Comparison of ENCODE assay signal across 15 cellular contexts in genomic region chr15:42215854-42216829, GRCh38. TPM values are rescaled to one million over a fixed set of nuclear protein-coding genes. Genes with fewer than 3 reads are reported as not detected.
DNase-seq lines count a peak whose midpoint lies in the region; ATAC-seq, FAIRE-seq and TF ChIP-seq lines count a peak whose summit lies in the region.
"Had no signal": no experiment of that assay in that cellular context is flagged by ENCODE, and none has a peak within 500 bp of the region (broad histone marks: within the 10 kb centered on the region; RNA-seq: fewer than 3 reads in every experiment).

No MANE protein-coding gene starts in this region.

- FAIRE-seq in GM12892 (lab: Jason Lieb, UNC) = peak; percentile 44
- FAIRE-seq: keratinocyte had no signal

- TF ChIP-seq CTCF in BE2C (IDR thresholded peaks at IDR 0.05; ENCODE audit: low read depth, low read length) (peak; percentile 15; the same call in 1 of the 2 replicates), lower leg skin (IDR thresholded peaks at IDR 0.05) (no peak)

- no peaks in the 10 kb centered on the region for H3K4me1 ChIP-seq in BE2C
- H3K4me1 ChIP-seq: uterus had no signal

- 0 out of 2 replicates have a peak overlapping the region, but pooled peaks have one; percentile 11 for H3K27ac ChIP-seq in SK-N-MC
- H3K27ac ChIP-seq: spleen, uterus had no signal

- H3K4me3 ChIP-seq in BE2C (ENCODE audit: low read depth, low read length) (no peak overlapping the region), SK-N-MC (no peak overlapping the region), MG63 (no peak overlapping the region), lower leg skin (ENCODE audit: low read depth, poor library complexity, severe bottlenecking) (no peak overlapping the region)
- H3K4me3 ChIP-seq: spleen, uterus had no signal

- no peak for ATAC-seq in HG03378 (IDR thresholded peaks at IDR 0.05; ENCODE audit: unreplicated experiment)
- no peak for ATAC-seq in HG03520 (IDR thresholded peaks at IDR 0.05; ENCODE audit: unreplicated experiment)
- ATAC-seq: esophagus mucosa, natural killer cell had no signal

- H3K9me3 ChIP-seq in BE2C = no peaks in the 10 kb centered on the region
- no peaks in the 10 kb centered on the region for H3K9me3 ChIP-seq in SK-N-MC (ENCODE audit: low read depth, low read length)
- no peaks in the 10 kb centered on the region for H3K9me3 ChIP-seq in MG63
- H3K9me3 ChIP-seq: spleen, uterus had no signal

- H3K36me3 ChIP-seq in BE2C = peaks cover 34% of the 10 kb centered on the region
- peaks cover 63% of the 10 kb centered on the region for H3K36me3 ChIP-seq in SK-N-MC (ENCODE audit: insufficient read depth, low read length)
- H3K36me3 ChIP-seq in MG63 = peaks cover 70% of the 10 kb centered on the region
- H3K36me3 ChIP-seq: uterus had no signal

- no peak for TF ChIP-seq POLR2A in GM12892 (IDR thresholded peaks at IDR 0.05; ENCODE audit: low read depth, low read length)
- TF ChIP-seq POLR2A in lower leg skin (IDR thresholded peaks at IDR 0.05) = no peak

- DNase-seq in BE2C (no peak), GM12892 (ENCODE audit: insufficient read length) (no peak), SK-N-MC (ENCODE audit: low read depth, low spot score) (no peak), fibroblast of gingiva (ENCODE audit: low read depth) (peak; percentile 51), MG63 (no peak), lower leg skin (ENCODE audit: low spot score in 2 of 2) (no peak)
- DNase-seq: DMS153, natural killer cell, NCI-H1930, spleen, uterus had no signal

- intact Hi-C loops in lower leg skin (cut with DNase I; ENCODE audit: low total_unique reads) = no loop called here

- no peak overlapping the region for H3K9ac ChIP-seq in SK-N-MC (ENCODE audit: insufficient read length)

- 85 to 89% methylated on average over 4 of the region's 4 CpGs for WGBS in lower leg skin, 2 donors

- H3K27me3 ChIP-seq in BE2C (no peaks in the 10 kb centered on the region), MG63 (no peaks in the 10 kb centered on the region)
- H3K27me3 ChIP-seq: spleen, uterus had no signal

RNA-seq across cellular contexts. Expression of gene VPS39, which starts 8.0 kb away (rescaled TPM):
- 35.5 TPM for polyA plus RNA-seq in BE2C (2012; ENCODE audit: insufficient read depth, insufficient read length, low read depth)
- polyA plus RNA-seq in GM12892 (2012; ENCODE audit: missing spikeins) = 36.5 TPM
- total RNA-seq in MG63 (2014; rRNA removed; shearing (Covaris generic); ENCODE audit: low replicate concordance) = 8.7 and 16.3 TPM in 2 replicates
- 10 to 100 TPM; 41.8 to 64.6 (median 51.5) TPM for total RNA-seq in lower leg skin

RNA-seq across cellular contexts. Expression of gene GANC, which starts 56.9 kb away (rescaled TPM):
- 11.9 TPM for polyA plus RNA-seq in BE2C (2012; ENCODE audit: insufficient read depth, insufficient read length, low read depth)
- polyA plus RNA-seq in GM12892 (2012; ENCODE audit: missing spikeins) = 40.0 TPM
- total RNA-seq in MG63 (2014; rRNA removed; shearing (Covaris generic); ENCODE audit: low replicate concordance) = 2.1 and 7.4 TPM in 2 replicates
- 10 to 100 TPM; 10.5 to 26.4 (median 22.0) TPM for total RNA-seq in lower leg skin

RNA-seq across cellular contexts. Expression of gene TMEM87A, which starts 57.1 kb away (rescaled TPM):
- polyA plus RNA-seq in BE2C (2012; ENCODE audit: insufficient read depth, insufficient read length, low read depth) = 36.8 TPM
- 18.6 TPM for polyA plus RNA-seq in GM12892 (2012; ENCODE audit: missing spikeins)
- 35.9 and 50.4 TPM in 2 replicates for total RNA-seq in MG63 (2014; rRNA removed; shearing (Covaris generic); ENCODE audit: low replicate concordance)
- total RNA-seq in lower leg skin = 100 to 1,000 TPM in 2 of 4 donors, 10 to 100 TPM in 2; 86.9 to 110 (median 95.9) TPM

RNA-seq across cellular contexts. Expression of gene PLA2G4F, which starts 59.7 kb away (rescaled TPM):
- not detected for polyA plus RNA-seq in BE2C (2012; ENCODE audit: insufficient read depth, insufficient read length, low read depth)
- polyA plus RNA-seq in GM12892 (2012; ENCODE audit: missing spikeins) = not detected
- not detected in 2 replicates for total RNA-seq in MG63 (2014; rRNA removed; shearing (Covaris generic); ENCODE audit: low replicate concordance)
- 100 to 1,000 TPM; 117 to 176 (median 170) TPM for total RNA-seq in lower leg skin
- total RNA-seq: natural killer cell, spleen had no signal
